ENCODE assay signal across 17 cellular contexts in the genomic region with DNA sequence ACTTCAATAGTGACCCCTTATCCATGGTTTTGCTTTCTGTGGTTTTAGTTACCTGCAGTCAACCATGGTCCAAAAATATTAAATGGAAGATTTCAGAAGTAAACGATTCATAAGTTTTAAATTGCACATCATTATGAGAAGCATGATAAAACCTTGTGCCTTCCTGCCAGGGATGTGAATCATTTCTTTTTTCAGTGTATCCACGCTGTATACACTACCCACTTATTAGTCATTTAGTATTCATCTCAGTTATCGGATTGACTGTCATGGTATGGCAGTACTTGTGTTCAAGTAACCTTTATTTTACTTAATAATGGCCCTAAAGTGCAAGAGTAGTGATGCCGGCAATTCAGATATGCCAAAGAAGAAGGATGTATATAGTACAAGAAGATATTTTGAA. TPM values are rescaled to one million over a fixed set of nuclear protein-coding genes. Genes with fewer than 3 reads are reported as not detected.
DNase-seq lines count a peak whose midpoint lies in the region; ATAC-seq and TF ChIP-seq lines count a peak whose summit lies in the region.
"Had no signal": no experiment of that assay in that cellular context is flagged by ENCODE, and none has a peak within 500 bp of the region (broad histone marks: within the 10 kb centered on the region; RNA-seq: fewer than 3 reads in every experiment).

No MANE protein-coding gene starts in this region.

- no peaks in the 10 kb centered on the region for H3K36me3 Mint-ChIP-seq in HFFc6 (ENCODE audit: low read depth)
- H3K36me3 Mint-ChIP-seq: naive thymus-derived CD4-positive, alpha-beta T cell had no signal

- H3K4me3 Mint-ChIP-seq in HFFc6: no peak overlapping the region
- H3K4me3 Mint-ChIP-seq: dendritic cell treated with granulocyte-macrophage colony-stimulating factor and Interleukin-4, amounts not matched to agents 40 ng/mL and 50 ng/mL, for 4 days; naive thymus-derived CD4-positive, alpha-beta T cell had no signal

- DNase-seq in GM12865 (ENCODE audit: low read depth) (peak; percentile 9), HFFc6 (peak; percentile 24), glomerular visceral epithelial cell (ENCODE audit: extremely low spot score) (peak; percentile 7), amniotic stem cell (lab: John Stamatoyannopoulos, UW) (no peak), GM20000 (ENCODE audit: low spot score) (no peak)
- no peak for DNase-seq in activated CD8-positive, alpha-beta memory T cell treated with anti-CD3 and anti-CD28 coated beads for 24 hours
- DNase-seq: activated CD8-positive, alpha-beta memory T cell treated with anti-CD3 and anti-CD28 coated beads, Interleukin-2, amount 50 U/mL, for 4 hours; activated naive CD4-positive, alpha-beta T cell treated with Interleukin-2 at 50 U/mL for 16 hours; body of pancreas; naive thymus-derived CD4-positive, alpha-beta T cell; NCI-H2081 treated with DMSO at 0.1 percent for 48 hours; NCI-H524 treated with DMSO at 0.1 percent for 48 hours; transverse colon had no signal

- no peak for TF ChIP-seq CTCF in GM12865 (IDR thresholded peaks at IDR 0.05; ENCODE audit: insufficient read depth, low read depth, low read length, missing control alignments)
- TF ChIP-seq CTCF in HFFc6 (IDR thresholded peaks at IDR 0.05): no peak
- TF ChIP-seq CTCF in GM20000 (IDR thresholded peaks at IDR 0.05; ENCODE audit: extremely low read depth, missing control alignments): no peak

- peak; percentile 55; the same call in 2 of the 3 replicates for ATAC-seq in SK-N-SH treated with all-trans-retinoic acid at 6 μM for 48 hours
- ATAC-seq: body of pancreas; HCT116; naive thymus-derived CD4-positive, alpha-beta T cell had no signal

- no peaks in the 10 kb centered on the region for H3K9me3 Mint-ChIP-seq in HFFc6
- H3K9me3 Mint-ChIP-seq: dendritic cell treated with granulocyte-macrophage colony-stimulating factor and Interleukin-4, amounts not matched to agents 40 ng/mL and 50 ng/mL, for 4 days had no signal

- H3K27ac Mint-ChIP-seq in HFFc6: no peak overlapping the region; the same call in 1 of the 2 replicates
- H3K27ac Mint-ChIP-seq: dendritic cell treated with granulocyte-macrophage colony-stimulating factor and Interleukin-4, amounts not matched to agents 40 ng/mL and 50 ng/mL, for 4 days; naive thymus-derived CD4-positive, alpha-beta T cell had no signal

- H3K27me3 Mint-ChIP-seq in HFFc6 (ENCODE audit: insufficient read depth): no peaks in the 10 kb centered on the region
- H3K27me3 Mint-ChIP-seq: dendritic cell treated with granulocyte-macrophage colony-stimulating factor and Interleukin-4, amounts not matched to agents 40 ng/mL and 50 ng/mL, for 4 days had no signal

- no peak overlapping the region for H3K4me3 ChIP-seq in GM12865 (ENCODE audit: low read depth, low read length)
- H3K4me3 ChIP-seq: body of pancreas, transverse colon had no signal

- peaks cover 19% of the 10 kb centered on the region; the same call in 1 of the 2 replicates for H3K4me1 Mint-ChIP-seq in HFFc6 (ENCODE audit: low read depth)
- H3K4me1 Mint-ChIP-seq: naive thymus-derived CD4-positive, alpha-beta T cell had no signal

TF ChIP-seq in SK-N-SH treated with all-trans-retinoic acid at 6 μM for 48 hours, 23 proteins besides CTCF, POLR2A, EP300 and RAD21:
- TF ChIP-seq ZNF70 (CRISPR knock-in tag; IDR thresholded peaks at IDR 0.05) (no peak), TOX (CRISPR knock-in tag; IDR thresholded peaks at IDR 0.05; ENCODE audit: borderline replicate concordance) (no peak), TCF4 (CRISPR knock-in tag; IDR thresholded peaks at IDR 0.05; ENCODE audit: borderline replicate concordance) (no peak), ZNF8 (CRISPR knock-in tag; IDR thresholded peaks at IDR 0.05) (no peak), CSDC2 (CRISPR knock-in tag; IDR thresholded peaks at IDR 0.05) (no peak), ESRRG (CRISPR knock-in tag; IDR thresholded peaks at IDR 0.05) (no peak)
- TF ChIP-seq, protein P1, sequence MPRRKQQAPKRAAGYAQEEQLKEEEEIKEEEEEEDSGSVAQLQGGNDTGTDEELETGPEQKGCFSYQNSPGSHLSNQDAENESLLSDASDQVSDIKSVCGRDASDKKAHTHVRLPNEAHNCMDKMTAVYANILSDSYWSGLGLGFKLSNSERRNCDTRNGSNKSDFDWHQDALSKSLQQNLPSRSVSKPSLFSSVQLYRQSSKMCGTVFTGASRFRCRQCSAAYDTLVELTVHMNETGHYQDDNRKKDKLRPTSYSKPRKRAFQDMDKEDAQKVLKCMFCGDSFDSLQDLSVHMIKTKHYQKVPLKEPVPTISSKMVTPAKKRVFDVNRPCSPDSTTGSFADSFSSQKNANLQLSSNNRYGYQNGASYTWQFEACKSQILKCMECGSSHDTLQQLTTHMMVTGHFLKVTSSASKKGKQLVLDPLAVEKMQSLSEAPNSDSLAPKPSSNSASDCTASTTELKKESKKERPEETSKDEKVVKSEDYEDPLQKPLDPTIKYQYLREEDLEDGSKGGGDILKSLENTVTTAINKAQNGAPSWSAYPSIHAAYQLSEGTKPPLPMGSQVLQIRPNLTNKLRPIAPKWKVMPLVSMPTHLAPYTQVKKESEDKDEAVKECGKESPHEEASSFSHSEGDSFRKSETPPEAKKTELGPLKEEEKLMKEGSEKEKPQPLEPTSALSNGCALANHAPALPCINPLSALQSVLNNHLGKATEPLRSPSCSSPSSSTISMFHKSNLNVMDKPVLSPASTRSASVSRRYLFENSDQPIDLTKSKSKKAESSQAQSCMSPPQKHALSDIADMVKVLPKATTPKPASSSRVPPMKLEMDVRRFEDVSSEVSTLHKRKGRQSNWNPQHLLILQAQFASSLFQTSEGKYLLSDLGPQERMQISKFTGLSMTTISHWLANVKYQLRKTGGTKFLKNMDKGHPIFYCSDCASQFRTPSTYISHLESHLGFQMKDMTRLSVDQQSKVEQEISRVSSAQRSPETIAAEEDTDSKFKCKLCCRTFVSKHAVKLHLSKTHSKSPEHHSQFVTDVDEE (CRISPR knock-in tag; IDR thresholded peaks at IDR 0.05): no peak
- TF ChIP-seq, protein P2, sequence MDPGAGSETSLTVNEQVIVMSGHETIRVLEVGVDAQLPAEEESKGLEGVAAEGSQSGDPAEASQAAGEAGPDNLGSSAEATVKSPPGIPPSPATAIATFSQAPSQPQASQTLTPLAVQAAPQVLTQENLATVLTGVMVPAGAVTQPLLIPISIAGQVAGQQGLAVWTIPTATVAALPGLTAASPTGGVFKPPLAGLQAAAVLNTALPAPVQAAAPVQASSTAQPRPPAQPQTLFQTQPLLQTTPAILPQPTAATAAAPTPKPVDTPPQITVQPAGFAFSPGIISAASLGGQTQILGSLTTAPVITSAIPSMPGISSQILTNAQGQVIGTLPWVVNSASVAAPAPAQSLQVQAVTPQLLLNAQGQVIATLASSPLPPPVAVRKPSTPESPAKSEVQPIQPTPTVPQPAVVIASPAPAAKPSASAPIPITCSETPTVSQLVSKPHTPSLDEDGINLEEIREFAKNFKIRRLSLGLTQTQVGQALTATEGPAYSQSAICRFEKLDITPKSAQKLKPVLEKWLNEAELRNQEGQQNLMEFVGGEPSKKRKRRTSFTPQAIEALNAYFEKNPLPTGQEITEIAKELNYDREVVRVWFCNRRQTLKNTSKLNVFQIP (CRISPR knock-in tag; IDR thresholded peaks at IDR 0.05; ENCODE audit: borderline replicate concordance, low read depth): no peak
TF ChIP-seq in SK-N-SH treated with all-trans-retinoic acid at 6 μM for 48 hours: peak in this region for 0.

RNA-seq across cellular contexts. Expression of a gene that starts 37.7 kb away (rescaled TPM):
- not detected for total RNA-seq in HFFc6 (2021; fragmentation: NEBNext Ultra II Directional; extraction: Animal tissue kit (Norgen Biotek cat#: 25700))
- total RNA-seq: SK-MEL-5 had no signal

RNA-seq across cellular contexts. Expression of a gene that starts 38.0 kb away (rescaled TPM):
- 1 to 10 TPM; 5.2 to 8.7 (median 7.9) TPM for total RNA-seq in HFFc6 (2021; fragmentation: NEBNext Ultra II Directional; extraction: Animal tissue kit (Norgen Biotek cat#: 25700))

Comparison
In these comparisons a context has a peak if more than half of its experiments do, and no peak if none do; other contexts are left out.
1. DNase-seq: peak in GM12865 (single experiment), HFFc6 (single experiment) and glomerular visceral epithelial cell (single experiment); none in activated CD8-positive, alpha-beta memory T cell treated with anti-CD3 and anti-CD28 coated beads for 24 hours (single experiment), amniotic stem cell (single experiment) and GM20000 (single experiment).